Comparison of ENCODE assay signal across 25 cellular contexts in genomic region chr19:45358213-45358792, GRCh38. TPM values are rescaled to one million over a fixed set of nuclear protein-coding genes. Genes with fewer than 3 reads are reported as not detected.
DNase-seq lines count a peak whose midpoint lies in the region; ATAC-seq, FAIRE-seq and TF ChIP-seq lines count a peak whose summit lies in the region.
"Had no signal": no experiment of that assay in that cellular context is flagged by ENCODE, and none has a peak within 500 bp of the region (broad histone marks: within the 10 kb centered on the region; RNA-seq: fewer than 3 reads in every experiment).

No MANE protein-coding gene starts in this region.

- no peak overlapping the region for H3K27ac ChIP-seq in neural progenitor cell
- H3K27ac ChIP-seq: 22Rv1; BLaER1 treated with 17β-estradiol and CSF1 and Interleukin-3, amounts not matched to agents 10 nM and 100 nM; SJCRH30 had no signal

- no peak overlapping the region for H3K9ac ChIP-seq in neural progenitor cell

- H3K27me3 ChIP-seq in H7 (ENCODE audit: control insufficient read depth, insufficient read depth, low read length) (no peaks in the 10 kb centered on the region), neural progenitor cell (no peaks in the 10 kb centered on the region)
- H3K27me3 ChIP-seq: BLaER1 treated with 17β-estradiol and CSF1 and Interleukin-3, amounts not matched to agents 10 nM and 100 nM; SJCRH30 had no signal

- TF ChIP-seq CTCF in neural progenitor cell (IDR thresholded peaks at IDR 0.05): no peak

- H2AFZ ChIP-seq in neural progenitor cell (replicated peaks): no peak overlapping the region

- H3K36me3 ChIP-seq in H7 (replicated peaks; ENCODE audit: control insufficient read depth, insufficient read depth, low read length) (peaks cover 65% of the 10 kb centered on the region), neural progenitor cell (no peaks in the 10 kb centered on the region)

- H3K27ac Mint-ChIP-seq in activated naive CD4-positive, alpha-beta T cell treated with anti-CD3 and anti-CD28 coated beads for 36 hours: peak overlapping the region; percentile 31
- H3K27ac Mint-ChIP-seq in central memory CD8-positive, alpha-beta T cell (ENCODE audit: low read depth): peak overlapping the region; percentile 19
- peak overlapping the region; percentile 72 for H3K27ac Mint-ChIP-seq in neural progenitor cell
- H3K27ac Mint-ChIP-seq: H9 had no signal

- CTCF ChIA-PET in activated naive CD4-positive, alpha-beta T cell treated with anti-CD3 and anti-CD28 coated beads for 36 hours (lab: Charles Lee): no interaction called here

- peaks cover 5% of the 10 kb centered on the region for H4K20me1 ChIP-seq in neural progenitor cell (ENCODE audit: low read depth)

- no peak for DNase-seq in activated naive CD4-positive, alpha-beta T cell treated with anti-CD3 and anti-CD28 coated beads for 36 hours
- DNase-seq in activated naive CD4-positive, alpha-beta T cell treated with Interleukin-2 at 50 U/mL for 16 hours: no peak
- DNase-seq in H7: peak; percentile 40
- no peak for DNase-seq in central memory CD8-positive, alpha-beta T cell (ENCODE audit: low spot score in 2 of 2)
- no peak for DNase-seq in neural progenitor cell (ENCODE audit: low spot score)
- DNase-seq in hypothalamus (lab: John Stamatoyannopoulos, UW): no peak
- DNase-seq in urothelium cell line (ENCODE audit: low spot score): no peak
- no peak for DNase-seq in NCI-H2196 (lab: John Stamatoyannopoulos, UW; ENCODE audit: unreplicated experiment)
- DNase-seq: CD8-positive, alpha-beta memory T cell; DMS53; GDM1; H9; KBM-7; MM.1S; NCI-H1048; NCI-H1417 treated with DMSO at 0.1 percent for 48 hours; NCI-H187; NK-92 treated with Interleukin-12 subunit alpha and Interleukin-12 subunit beta, amount 100 ng/mL, for 24 hours; SJCRH30 had no signal

- no peaks in the 10 kb centered on the region for H3K4me1 Mint-ChIP-seq in activated naive CD4-positive, alpha-beta T cell treated with anti-CD3 and anti-CD28 coated beads for 36 hours (ENCODE audit: low read depth)
- peaks cover 7% of the 10 kb centered on the region for H3K4me1 Mint-ChIP-seq in central memory CD8-positive, alpha-beta T cell
- H3K4me1 Mint-ChIP-seq in neural progenitor cell: peaks cover 9% of the 10 kb centered on the region
- H3K4me1 Mint-ChIP-seq: H9 had no signal

- H3K79me2 ChIP-seq in neural progenitor cell (ENCODE audit: low read depth): no peaks in the 10 kb centered on the region

- no peak for ATAC-seq in central memory CD8-positive, alpha-beta T cell (replicated peaks; ENCODE audit: extremely low read depth, poor library complexity, severe bottlenecking)
- ATAC-seq: Panc1 had no signal

- H3K4me3 ChIP-seq in H7 (ENCODE audit: insufficient read depth, low read depth, low read length) (no peak overlapping the region), neural progenitor cell (no peak overlapping the region)
- H3K4me3 ChIP-seq: BLaER1 treated with 17β-estradiol and CSF1 and Interleukin-3, amounts not matched to agents 10 nM and 100 nM; SJCRH30 had no signal

- no peak overlapping the region for H3K4me3 Mint-ChIP-seq in activated naive CD4-positive, alpha-beta T cell treated with anti-CD3 and anti-CD28 coated beads for 36 hours
- no peak overlapping the region for H3K4me3 Mint-ChIP-seq in central memory CD8-positive, alpha-beta T cell
- H3K4me3 Mint-ChIP-seq in neural progenitor cell: no peak overlapping the region
- H3K4me3 Mint-ChIP-seq: CD8-positive, alpha-beta memory T cell; H9 had no signal

- no peaks in the 10 kb centered on the region for H3K9me3 Mint-ChIP-seq in activated naive CD4-positive, alpha-beta T cell treated with anti-CD3 and anti-CD28 coated beads for 36 hours
- no peaks in the 10 kb centered on the region for H3K9me3 Mint-ChIP-seq in central memory CD8-positive, alpha-beta T cell
- no peaks in the 10 kb centered on the region for H3K9me3 Mint-ChIP-seq in neural progenitor cell
- H3K9me3 Mint-ChIP-seq: CD8-positive, alpha-beta memory T cell; H9 had no signal

- H3K4me2 ChIP-seq in neural progenitor cell: no peak overlapping the region
- H3K4me2 ChIP-seq: BLaER1 treated with 17β-estradiol and CSF1 and Interleukin-3, amounts not matched to agents 10 nM and 100 nM had no signal

- H3K4me1 ChIP-seq in neural progenitor cell: no peaks in the 10 kb centered on the region
- H3K4me1 ChIP-seq: BLaER1 treated with 17β-estradiol and CSF1 and Interleukin-3, amounts not matched to agents 10 nM and 100 nM; SJCRH30 had no signal

- no peaks in the 10 kb centered on the region for H3K9me3 ChIP-seq in neural progenitor cell (ENCODE audit: low read depth)
- H3K9me3 ChIP-seq: BLaER1 treated with 17β-estradiol and CSF1 and Interleukin-3, amounts not matched to agents 10 nM and 100 nM; SJCRH30 had no signal

- no peaks in the 10 kb centered on the region for H3F3A ChIP-seq in neural progenitor cell (ENCODE audit: low read depth)

- no peak for FAIRE-seq in urothelium cell line (lab: Jason Lieb, UNC)
- FAIRE-seq: D721Med, GM19239 had no signal

- intact Hi-C loops in activated naive CD4-positive, alpha-beta T cell treated with anti-CD3 and anti-CD28 coated beads for 36 hours (cut with micrococcal nuclease): no loop called here

- H3K27me3 Mint-ChIP-seq in activated naive CD4-positive, alpha-beta T cell treated with anti-CD3 and anti-CD28 coated beads for 36 hours (ENCODE audit: low read depth): no peaks in the 10 kb centered on the region
- H3K27me3 Mint-ChIP-seq in central memory CD8-positive, alpha-beta T cell: no peaks in the 10 kb centered on the region
- peaks cover 3% of the 10 kb centered on the region for H3K27me3 Mint-ChIP-seq in neural progenitor cell (ENCODE audit: insufficient read depth, low read depth)
- H3K27me3 Mint-ChIP-seq: CD8-positive, alpha-beta memory T cell had no signal

- peaks cover 20% of the 10 kb centered on the region for H3K36me3 Mint-ChIP-seq in activated naive CD4-positive, alpha-beta T cell treated with anti-CD3 and anti-CD28 coated beads for 36 hours (ENCODE audit: low read depth)
- H3K36me3 Mint-ChIP-seq in central memory CD8-positive, alpha-beta T cell (ENCODE audit: insufficient read depth): peaks cover 7% of the 10 kb centered on the region
- H3K36me3 Mint-ChIP-seq in neural progenitor cell: peaks cover 37% of the 10 kb centered on the region

RNA-seq across cellular contexts. Expression of gene ERCC2, which starts 12.1 kb away (rescaled TPM):
- total RNA-seq in activated naive CD4-positive, alpha-beta T cell treated with anti-CD3 and anti-CD28 coated beads for 36 hours: 10 to 100 TPM; 20.6 to 22.9 TPM
- total RNA-seq in H7 (2014; rRNA removed; shearing (Covaris generic)): 48.7 and 54.2 TPM in 2 replicates
- 31.0 and 71.6 TPM in 2 replicates for total RNA-seq in neural progenitor cell (ENCODE audit: low replicate concordance)

RNA-seq across cellular contexts. Expression of gene KLC3, which starts 17.8 kb away (rescaled TPM):
- total RNA-seq in activated naive CD4-positive, alpha-beta T cell treated with anti-CD3 and anti-CD28 coated beads for 36 hours: not detected
- total RNA-seq in H7 (2014; rRNA removed; shearing (Covaris generic)): 1.6 and 1.8 TPM in 2 replicates
- total RNA-seq in neural progenitor cell (ENCODE audit: low replicate concordance): 0.50 TPM in 1 of 2 replicates, not detected in the other
- total RNA-seq: CD8-positive, alpha-beta memory T cell; SJCRH30 had no signal

RNA-seq across cellular contexts. Expression of gene CKM, which starts 35.6 kb away (rescaled TPM):
- not detected for total RNA-seq in activated naive CD4-positive, alpha-beta T cell treated with anti-CD3 and anti-CD28 coated beads for 36 hours
- total RNA-seq in H7 (2014; rRNA removed; shearing (Covaris generic)): not detected in 2 replicates
- total RNA-seq in neural progenitor cell (ENCODE audit: low replicate concordance): not detected in 2 replicates
- total RNA-seq: CD8-positive, alpha-beta memory T cell; H9; NCI-H460 had no signal

RNA-seq across cellular contexts. Expression of gene PPP1R13L, which starts 46.6 kb away (rescaled TPM):
- total RNA-seq in activated naive CD4-positive, alpha-beta T cell treated with anti-CD3 and anti-CD28 coated beads for 36 hours: 1 to 10 TPM; 4.0 to 4.8 TPM
- 12.8 and 18.9 TPM in 2 replicates for total RNA-seq in H7 (2014; rRNA removed; shearing (Covaris generic))
- total RNA-seq in neural progenitor cell (ENCODE audit: low replicate concordance): 2.9 and 8.6 TPM in 2 replicates

RNA-seq across cellular contexts. Expression of gene POLR1G, which starts 48.1 kb away (rescaled TPM):
- 1 to 10 TPM; 7.4 to 7.6 TPM for total RNA-seq in activated naive CD4-positive, alpha-beta T cell treated with anti-CD3 and anti-CD28 coated beads for 36 hours
- total RNA-seq in H7 (2014; rRNA removed; shearing (Covaris generic)): 35.8 and 39.6 TPM in 2 replicates
- 5.5 and 6.8 TPM in 2 replicates for total RNA-seq in neural progenitor cell (ENCODE audit: low replicate concordance)

Comparison
In these comparisons a context has a peak if more than half of its experiments do, and no peak if none do; other contexts are left out.
1. H3K27ac Mint-ChIP-seq: peak in every context shown above with its lines; median percentile 72 in neural progenitor cell; 31 in activated naive CD4-positive, alpha-beta T cell treated with anti-CD3 and anti-CD28 coated beads for 36 hours; 19 in central memory CD8-positive, alpha-beta T cell.